15 cellular contexts compared by ENCODE assay signal in genomic region chr22:35872451-35872850, GRCh38.
"Had no signal": no experiment of that assay in that cellular context is flagged by ENCODE, and none has a peak within 500 bp of the region (broad histone marks: within the 10 kb centered on the region; RNA-seq: fewer than 3 reads in every experiment).

No MANE protein-coding gene starts in this region.

- H3K36me3 ChIP-seq: esophagus muscularis mucosa, lower lobe of right lung, pancreas had no signal

- H3K27me3 ChIP-seq: esophagus muscularis mucosa, pancreas had no signal

- H3K9me3 ChIP-seq: esophagus muscularis mucosa, lower lobe of right lung, pancreas had no signal

- FAIRE-seq: colon, pancreas, small intestine had no signal

- DNase-seq: cerebellar nuclear complex; effector memory CD8-positive, alpha-beta T cell; hippocampal formation; lower lobe of right lung; midbrain; naive B cell; occipital lobe; pancreas; small intestine; stimulated activated CD4-positive, alpha-beta T cell treated with anti-CD3 and anti-CD28 coated beads, Interleukin-2, amount 100 ng/mL, for 48 hours; stimulated activated naive CD4-positive, alpha-beta T cell treated with Interleukin-2 at 50 U/mL for 16 hours; trophoblast cell had no signal

- ATAC-seq: effector memory CD8-positive, alpha-beta T cell; lower lobe of right lung; pancreas had no signal

- H3K4me3 ChIP-seq: esophagus muscularis mucosa, lower lobe of right lung, pancreas had no signal

- H3K27ac ChIP-seq: epithelial cell of prostate, esophagus muscularis mucosa, lower lobe of right lung, pancreas had no signal

- H3K4me1 ChIP-seq: lower lobe of right lung had no signal
